In the genomic region with DNA sequence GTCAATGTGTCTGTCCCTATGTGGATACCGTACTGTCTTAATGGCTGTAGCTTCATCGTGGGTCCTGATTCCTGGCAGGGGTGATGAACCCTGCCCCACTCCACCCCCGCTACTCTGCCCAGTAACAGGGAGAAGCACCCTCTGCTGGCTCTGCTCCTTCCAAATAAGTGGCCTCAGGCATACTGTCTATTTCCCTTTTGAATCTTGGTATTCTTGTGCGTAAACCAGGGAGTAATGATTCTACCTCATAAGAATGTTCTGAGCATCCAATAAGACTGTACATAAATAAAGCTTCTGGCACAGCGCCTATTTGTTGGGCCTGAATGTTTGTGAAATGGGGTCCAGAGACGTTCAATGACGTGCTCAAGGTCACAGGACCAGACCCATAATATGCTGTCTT, we compare ENCODE assay signal across 12 cellular contexts. TPM values are rescaled to one million over a fixed set of nuclear protein-coding genes. Genes with fewer than 3 reads are reported as not detected.
DNase-seq lines count a peak whose midpoint lies in the region; ATAC-seq, FAIRE-seq and TF ChIP-seq lines count a peak whose summit lies in the region.
"Had no signal": no experiment of that assay in that cellular context is flagged by ENCODE, and none has a peak within 500 bp of the region (broad histone marks: within the 10 kb centered on the region; RNA-seq: fewer than 3 reads in every experiment).

No MANE protein-coding gene starts in this region.

- ATAC-seq in SK-N-SH treated with all-trans-retinoic acid at 6 μM for 48 hours (no peak), esophagus mucosa (peak; percentile 21)

- H4K91ac ChIP-seq in mesenchymal stem cell (ENCODE audit: low read length), result no peak overlapping the region

- H3F3A ChIP-seq in SK-N-SH (replicated peaks; ENCODE audit: insufficient read depth), result no peaks in the 10 kb centered on the region

- H3K27ac ChIP-seq in SK-N-SH (ENCODE audit: low read depth in 2 of 2, low read length in 1 of 2) (no peak overlapping the region), mesenchymal stem cell (ENCODE audit: low read length, poor library complexity, severe bottlenecking) (peak overlapping the region; percentile 73), uterus (peak overlapping the region; percentile 91 to 94)
- H3K27ac ChIP-seq: neural progenitor cell had no signal

- H2BK12ac ChIP-seq in mesenchymal stem cell (ENCODE audit: low read length in 2 of 2), result no peak overlapping the region

- no peaks in the 10 kb centered on the region for H3K79me1 ChIP-seq in mesenchymal stem cell (replicated peaks; ENCODE audit: low read length, poor library complexity, severe bottlenecking)

- FAIRE-seq in urothelium cell line (lab: Jason Lieb, UNC), result no peak
- FAIRE-seq: A204.1 had no signal

- H3K4me2 ChIP-seq in SK-N-SH, result no peak overlapping the region
- H3K4me2 ChIP-seq in mesenchymal stem cell (ENCODE audit: low read length, poor library complexity, severe bottlenecking), result no peak overlapping the region
- H3K4me2 ChIP-seq: neural progenitor cell had no signal

- H2BK5ac ChIP-seq in mesenchymal stem cell (ENCODE audit: low read depth, low read length, poor library complexity, severe bottlenecking), result peak overlapping the region; percentile 62

- H3K9ac ChIP-seq in SK-N-SH (no peak overlapping the region), mesenchymal stem cell (ENCODE audit: low read length) (peak overlapping the region; percentile 29)
- H3K9ac ChIP-seq: neural progenitor cell had no signal

- no peak overlapping the region for H4K8ac ChIP-seq in mesenchymal stem cell (ENCODE audit: low read length)

- peak overlapping the region in 1 of 2 experiments; percentile 64 for H3K18ac ChIP-seq in mesenchymal stem cell (ENCODE audit: low read depth in 1 of 2, low read length in 2 of 2)

- H2AFZ ChIP-seq in SK-N-SH (ENCODE audit: low read depth) (no peak overlapping the region), mesenchymal stem cell (ENCODE audit: low read depth, low read length) (no peak overlapping the region)
- H2AFZ ChIP-seq: neural progenitor cell had no signal

- H2BK120ac ChIP-seq in mesenchymal stem cell (ENCODE audit: low read depth, low read length), result no peak overlapping the region

- no peaks in the 10 kb centered on the region for H3K9me2 ChIP-seq in SK-N-SH

- H2BK15ac ChIP-seq in mesenchymal stem cell (ENCODE audit: low read depth, poor library complexity, severe bottlenecking), result no peak overlapping the region

- CTCF ChIA-PET in SK-N-SH (lab: Yijun Ruan, JAX), result interaction anchor here (4.2 kb wide), 1 partner anchor 95 kb away, joined by 18 read pairs; no protein-coding TSS in a partner anchor

- TF ChIP-seq CTCF in SK-N-SH (IDR thresholded peaks at IDR 0.05), result no peak
- no peak for TF ChIP-seq CTCF in uterus (IDR thresholded peaks at IDR 0.05)

- H3K36me3 ChIP-seq in SK-N-SH (replicated peaks in 1 of 2; ENCODE audit: control insufficient read depth in 1 of 2, insufficient read depth in 2 of 2, low read length in 1 of 2) (no peaks in the 10 kb centered on the region), mesenchymal stem cell (ENCODE audit: control insufficient read depth in 1 of 2, insufficient read depth in 2 of 2, low read depth in 1 of 2, low read length in 2 of 2) (no peaks in the 10 kb centered on the region), uterus (no peaks in the 10 kb centered on the region)
- H3K36me3 ChIP-seq: neural progenitor cell had no signal

- POLR2A ChIA-PET in SK-N-SH (lab: Yijun Ruan, JAX), result no interaction called here

- H4K20me1 ChIP-seq in SK-N-SH (ENCODE audit: insufficient read depth), result no peaks in the 10 kb centered on the region

- no peak overlapping the region for H3K4ac ChIP-seq in mesenchymal stem cell (ENCODE audit: low read depth in 1 of 2, low read length in 2 of 2)

- H3K4me1 ChIP-seq in SK-N-SH (ENCODE audit: control insufficient read depth in 1 of 2, insufficient read depth in 2 of 2, low read depth in 1 of 2, low read length in 1 of 2), result peaks cover 5 to 7% of the 10 kb centered on the region in 2 experiments; a peak in 1 of 4 replicates
- peaks cover 3% of the 10 kb centered on the region for H3K4me1 ChIP-seq in mesenchymal stem cell (ENCODE audit: control insufficient read depth, insufficient read depth, low read depth, low read length)
- no peaks in the 10 kb centered on the region for H3K4me1 ChIP-seq in uterus

- H3K9me3 ChIP-seq in SK-N-SH (no peaks in the 10 kb centered on the region; the same call in 1 of the 2 replicates), mesenchymal stem cell (ENCODE audit: control insufficient read depth, low read length) (peaks cover 7% of the 10 kb centered on the region), uterus (peaks cover 0 to 10% of the 10 kb centered on the region in 2 donors)

- DNase-seq in SK-N-SH (no peak), mesenchymal stem cell (peak; percentile 89), uterus (peak; percentile 44 to 74), RPMI8226 (no peak), HuH-7.5 (ENCODE audit: low spot score) (no peak), urothelium cell line (ENCODE audit: low spot score) (no peak)
- DNase-seq: Karpas-422, NCI-H748 treated with DMSO at 0.1 percent for 48 hours had no signal

- no peaks in the 10 kb centered on the region for H3K79me2 ChIP-seq in SK-N-SH (ENCODE audit: insufficient read depth)

- H2AK5ac ChIP-seq in mesenchymal stem cell (ENCODE audit: low read length, severe bottlenecking), result no peak overlapping the region

- TF ChIP-seq RAD21 in SK-N-SH (IDR thresholded peaks at IDR 0.05; ENCODE audit: low read length), result no peak

- H3K4me3 ChIP-seq in SK-N-SH (ENCODE audit: low read depth in 2 of 2, low read length in 1 of 2) (no peak overlapping the region), mesenchymal stem cell (ENCODE audit: insufficient read depth in 1 of 2, low read depth in 1 of 2, low read length in 2 of 2) (peak overlapping the region in 1 of 2 experiments; percentile 12), uterus (no peak overlapping the region)
- H3K4me3 ChIP-seq: neural progenitor cell had no signal

- 83% methylated on average over 7 of the region's 7 CpGs for WGBS in SK-N-SH (ENCODE audit: low lambda C conversion rate)
- 83% methylated on average over 7 of the region's 7 CpGs for WGBS in mesenchymal stem cell

- TF ChIP-seq POLR2A in uterus (IDR thresholded peaks at IDR 0.05), result peak in 1 of 2 donors; percentile 9

- no peak for TF ChIP-seq EP300 in SK-N-SH (IDR thresholded peaks at IDR 0.05; ENCODE audit: borderline replicate concordance in 1 of 2, low read depth in 1 of 2, low read length in 1 of 2)

- no peak overlapping the region for H3K14ac ChIP-seq in mesenchymal stem cell (ENCODE audit: low read length in 2 of 2)

- H3K23ac ChIP-seq in mesenchymal stem cell (ENCODE audit: low read length in 2 of 2), result no peak overlapping the region

- no peaks in the 10 kb centered on the region for H3K27me3 ChIP-seq in SK-N-SH (ENCODE audit: insufficient read depth)
- H3K27me3 ChIP-seq in mesenchymal stem cell (ENCODE audit: control insufficient read depth in 1 of 2, insufficient read depth in 1 of 2, low read length in 2 of 2), result no peaks in the 10 kb centered on the region
- no peaks in the 10 kb centered on the region for H3K27me3 ChIP-seq in uterus
- H3K27me3 ChIP-seq: neural progenitor cell had no signal

- intact Hi-C loops in uterus (cut with DNase I; ENCODE audit: low total_unique reads), result no loop called here

TF ChIP-seq in SK-N-SH treated with all-trans-retinoic acid at 6 μM for 48 hours, 23 proteins besides CTCF, POLR2A, EP300 and RAD21:
- 0 out of 2 replicates have a peak, but pooled peaks have one; percentile 6 for TF ChIP-seq ISL1 (CRISPR knock-in tag; IDR thresholded peaks at IDR 0.05)
- TF ChIP-seq, protein P1, sequence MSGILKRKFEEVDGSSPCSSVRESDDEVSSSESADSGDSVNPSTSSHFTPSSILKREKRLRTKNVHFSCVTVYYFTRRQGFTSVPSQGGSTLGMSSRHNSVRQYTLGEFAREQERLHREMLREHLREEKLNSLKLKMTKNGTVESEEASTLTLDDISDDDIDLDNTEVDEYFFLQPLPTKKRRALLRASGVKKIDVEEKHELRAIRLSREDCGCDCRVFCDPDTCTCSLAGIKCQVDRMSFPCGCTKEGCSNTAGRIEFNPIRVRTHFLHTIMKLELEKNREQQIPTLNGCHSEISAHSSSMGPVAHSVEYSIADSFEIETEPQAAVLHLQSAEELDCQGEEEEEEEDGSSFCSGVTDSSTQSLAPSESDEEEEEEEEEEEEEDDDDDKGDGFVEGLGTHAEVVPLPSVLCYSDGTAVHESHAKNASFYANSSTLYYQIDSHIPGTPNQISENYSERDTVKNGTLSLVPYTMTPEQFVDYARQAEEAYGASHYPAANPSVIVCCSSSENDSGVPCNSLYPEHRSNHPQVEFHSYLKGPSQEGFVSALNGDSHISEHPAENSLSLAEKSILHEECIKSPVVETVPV (CRISPR knock-in tag; IDR thresholded peaks at IDR 0.05), result no peak
- TF ChIP-seq BACH2 (CRISPR knock-in tag; IDR thresholded peaks at IDR 0.05; ENCODE audit: borderline replicate concordance), result no peak
TF ChIP-seq in SK-N-SH treated with all-trans-retinoic acid at 6 μM for 48 hours: peak in this region for 1.

TF ChIP-seq in SK-N-SH, 30 proteins besides CTCF, POLR2A, EP300 and RAD21:
- no peak for TF ChIP-seq RCOR1 (IDR thresholded peaks at IDR 0.05; ENCODE audit: low read length)
- no peak for TF ChIP-seq GATA2 (CRISPR knock-in tag; IDR thresholded peaks at IDR 0.05)
- no peak for TF ChIP-seq TAF1 (IDR thresholded peaks at IDR 0.05; ENCODE audit: borderline replicate concordance, low read depth, low read length)
- TF ChIP-seq, protein P2, sequence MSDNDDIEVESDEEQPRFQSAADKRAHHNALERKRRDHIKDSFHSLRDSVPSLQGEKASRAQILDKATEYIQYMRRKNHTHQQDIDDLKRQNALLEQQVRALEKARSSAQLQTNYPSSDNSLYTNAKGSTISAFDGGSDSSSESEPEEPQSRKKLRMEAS (IDR thresholded peaks at IDR 0.05; ENCODE audit: low read depth), result no peak
- no peak for TF ChIP-seq RXRA (IDR thresholded peaks at IDR 0.05; ENCODE audit: borderline replicate concordance, low read depth)
- TF ChIP-seq CHD2 (IDR thresholded peaks at IDR 0.05; ENCODE audit: low read length, partially characterized antibody), result no peak
- TF ChIP-seq MXI1 (IDR thresholded peaks at IDR 0.05; ENCODE audit: low read depth, low read length), result no peak
- TF ChIP-seq SMC3 (IDR thresholded peaks at IDR 0.05; ENCODE audit: low read depth, low read length), result no peak

RNA-seq across cellular contexts. Expression of a gene that starts 35.2 kb away (rescaled TPM):
- 34.4 and 34.5 TPM in 2 replicates for polyA plus RNA-seq in SK-N-SH (2012; rRNA removed)
- polyA plus RNA-seq in SK-N-SH (2012; cell fraction: cytosol; rRNA removed), result 39.7 and 42.6 TPM in 2 replicates
- polyA plus RNA-seq in SK-N-SH (2012; cell fraction: nucleus; rRNA removed), result 50.4 and 68.0 TPM in 2 replicates
- total RNA-seq in esophagus mucosa, result 24.0 TPM
- 20.0 TPM for polyA plus RNA-seq in mesenchymal stem cell (2013, experiment 1 of 2)
- polyA plus RNA-seq in mesenchymal stem cell (2013, experiment 2 of 2), result 19.4 TPM
- 10 to 100 TPM; 30.9 to 70.1 (median 51.3) TPM for total RNA-seq in uterus

Comparison
In these comparisons a context has a peak if more than half of its experiments do, and no peak if none do; other contexts are left out.
1. DNase-seq: peak in mesenchymal stem cell (single experiment) and uterus (2 of 2); none in SK-N-SH (single experiment), RPMI8226 (single experiment), HuH-7.5 (single experiment) and urothelium cell line (single experiment).
2. H3K27ac ChIP-seq: peak in mesenchymal stem cell (single experiment) and uterus (2 of 2); none in SK-N-SH (0 of 2).